10 cellular contexts compared by ENCODE assay signal in the genomic region with DNA sequence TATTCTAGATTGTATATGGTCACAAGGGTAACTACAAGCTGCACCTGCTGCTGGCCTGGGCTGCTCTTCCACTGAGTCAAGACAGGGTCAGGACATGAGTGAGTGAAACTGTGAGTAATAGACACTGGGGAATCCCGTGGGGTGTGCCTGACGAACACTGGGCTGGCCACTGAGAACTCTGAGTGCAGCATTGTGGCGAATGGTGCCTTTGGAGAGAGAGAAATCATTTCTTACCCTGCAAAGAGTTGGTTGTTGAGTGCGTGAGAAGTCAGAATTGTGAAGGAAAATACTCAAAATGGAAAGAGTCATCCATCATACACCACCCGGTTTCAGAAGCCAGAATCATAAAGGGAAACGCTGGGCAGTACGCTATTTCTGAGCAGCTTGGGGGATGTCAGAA. TPM values are rescaled to one million over a fixed set of nuclear protein-coding genes. Genes with fewer than 3 reads are reported as not detected.
DNase-seq lines count a peak whose midpoint lies in the region; ATAC-seq and TF ChIP-seq lines count a peak whose summit lies in the region.
"Had no signal": no experiment of that assay in that cellular context is flagged by ENCODE, and none has a peak within 500 bp of the region (broad histone marks: within the 10 kb centered on the region; RNA-seq: fewer than 3 reads in every experiment).

No MANE protein-coding gene starts in this region.

- no peaks in the 10 kb centered on the region for H3K36me3 Mint-ChIP-seq in Calu3 (ENCODE audit: insufficient read depth, unreplicated experiment)
- no peaks in the 10 kb centered on the region for H3K36me3 Mint-ChIP-seq in T-cell

- DNase-seq in kidney tubule cell (ENCODE audit: low spot score) (peak; percentile 85), Calu3 (no peak), foreskin fibroblast (no peak), T-cell (no peak), COR-L47 (lab: John Stamatoyannopoulos, UW) (no peak)
- DNase-seq: amygdala; NK-92 treated with Interleukin-12 subunit alpha and Interleukin-12 subunit beta, amount 100 ng/mL, for 24 hours had no signal

- POLR2A ChIA-PET in T-cell (lab: Charles Lee) = no interaction called here

- H3K27ac Mint-ChIP-seq in Calu3 (ENCODE audit: unreplicated experiment) = no peak overlapping the region
- no peak overlapping the region for H3K27ac Mint-ChIP-seq in T-cell

- intact Hi-C loops in Calu3 (cut with micrococcal nuclease; ENCODE audit: unreplicated experiment) = no loop called here

- no peak for TF ChIP-seq CTCF in Calu3 (IDR thresholded peaks at IDR 0.05; ENCODE audit: unreplicated experiment)
- no peak for TF ChIP-seq CTCF in foreskin fibroblast (IDR thresholded peaks at IDR 0.05; ENCODE audit: low read depth, low read length)

- no peaks in the 10 kb centered on the region for H3K27me3 Mint-ChIP-seq in Calu3 (ENCODE audit: unreplicated experiment)
- peaks cover 4 to 12% of the 10 kb centered on the region in 2 donors for H3K27me3 Mint-ChIP-seq in T-cell

- no TSS peak for BruUV-seq in Calu3 (replicated peaks; lab: Mats Ljungman, UMichigan)

- no peaks in the 10 kb centered on the region for H3K9me3 Mint-ChIP-seq in Calu3 (ENCODE audit: low read depth, unreplicated experiment)
- no peaks in the 10 kb centered on the region for H3K9me3 Mint-ChIP-seq in T-cell

- CTCF ChIA-PET in Calu3 (lab: Charles Lee) = no interaction called here
- CTCF ChIA-PET in T-cell (lab: Charles Lee) = no interaction called here

- H3K4me3 ChIP-seq in foreskin fibroblast (ENCODE audit: low read depth in 1 of 2, low read length in 2 of 2) = no peak overlapping the region

- H3K4me3 Mint-ChIP-seq in Calu3 (ENCODE audit: low read depth, unreplicated experiment) (no peak overlapping the region), T-cell (no peak overlapping the region)

- ATAC-seq in GM18511 (IDR thresholded peaks at IDR 0.05; ENCODE audit: unreplicated experiment) (peak; percentile 99), GM21390 (IDR thresholded peaks at IDR 0.05; ENCODE audit: unreplicated experiment) (peak; percentile 98), HG03378 (IDR thresholded peaks at IDR 0.05; ENCODE audit: unreplicated experiment) (peak; percentile 99), T-cell (replicated peaks in 1 of 4) (no peak)

- H3K4me1 Mint-ChIP-seq in Calu3 (ENCODE audit: low read depth, unreplicated experiment) = no peaks in the 10 kb centered on the region
- H3K4me1 Mint-ChIP-seq in T-cell = no peaks in the 10 kb centered on the region

RNA-seq across cellular contexts. Expression of gene LSM6, which starts 43.1 kb away (rescaled TPM):
- total RNA-seq in Calu3 (2022) (30.7 and 37.1 TPM in 2 replicates), T-cell (10 to 100 TPM; 23.1 to 52.0 (median 45.2) TPM)

Comparison
In these comparisons a context has a peak if more than half of its experiments do, and no peak if none do; other contexts are left out.
1. ATAC-seq: peak in GM18511 (single experiment), GM21390 (single experiment) and HG03378 (single experiment); none in T-cell (0 of 4).